Comparison of ENCODE assay signal across 31 cellular contexts in genomic region chr12:48875944-48876520, GRCh38. TPM values are rescaled to one million over a fixed set of nuclear protein-coding genes. Genes with fewer than 3 reads are reported as not detected.
"Had no signal": no experiment of that assay in that cellular context is flagged by ENCODE, and none has a peak within 500 bp of the region (broad histone marks: within the 10 kb centered on the region; RNA-seq: fewer than 3 reads in every experiment).

No MANE protein-coding gene starts in this region.

- H3K27me3 ChIP-seq: adrenal gland had no signal

- H3K4me1 ChIP-seq: adrenal gland, SJCRH30 had no signal

- H3K9me3 Mint-ChIP-seq: activated CD4-positive, alpha-beta memory T cell treated with anti-CD3 and anti-CD28 coated beads, Interleukin-2, amount 10 ng/mL, durations not matched to agents 7 days and 5 days; activated naive CD4-positive, alpha-beta T cell treated with anti-CD3 and anti-CD28 coated beads for 36 hours; activated naive CD4-positive, alpha-beta T cell treated with anti-CD3 and anti-CD28 coated beads, Interleukin-2, amount 50 U/mL, for 72 hours; activated T-cell treated with anti-CD3 and anti-CD28 coated beads, Interleukin-2, amount 50 U/mL, for 72 hours; activated T-helper 17 cell treated with anti-CD3 and anti-CD28 coated beads, Interleukin-2, amount 50 U/mL, for 72 hours had no signal

- H3K27ac Mint-ChIP-seq: activated CD4-positive, alpha-beta memory T cell treated with anti-CD3 and anti-CD28 coated beads, Interleukin-2, amount 10 ng/mL, durations not matched to agents 7 days and 5 days; activated naive CD4-positive, alpha-beta T cell treated with anti-CD3 and anti-CD28 coated beads for 36 hours; activated naive CD4-positive, alpha-beta T cell treated with anti-CD3 and anti-CD28 coated beads, Interleukin-2, amount 50 U/mL, for 72 hours; activated T-cell treated with anti-CD3 and anti-CD28 coated beads, Interleukin-2, amount 50 U/mL, for 72 hours; activated T-helper 17 cell treated with anti-CD3 and anti-CD28 coated beads, Interleukin-2, amount 50 U/mL, for 72 hours; brain had no signal

- H3K36me3 ChIP-seq: adrenal gland, SJCRH30, WERI-Rb-1 had no signal

- H3K4me3 ChIP-seq: adrenal gland, SJCRH30, SK-N-MC had no signal

- H3K9me3 ChIP-seq: adrenal gland, SJCRH30 had no signal

- H3K4me1 Mint-ChIP-seq: activated CD4-positive, alpha-beta memory T cell treated with anti-CD3 and anti-CD28 coated beads, Interleukin-2, amount 10 ng/mL, durations not matched to agents 7 days and 5 days; activated T-helper 17 cell treated with anti-CD3 and anti-CD28 coated beads, Interleukin-2, amount 50 U/mL, for 72 hours had no signal

- DNase-seq: activated CD4-positive, alpha-beta memory T cell treated with anti-CD3 and anti-CD28 coated beads, Interleukin-2, amount 10 ng/mL, durations not matched to agents 7 days and 5 days; activated CD4-positive, alpha-beta T cell treated with anti-CD3 and anti-CD28 coated beads for 1 hour; activated CD4-positive, alpha-beta T cell treated with anti-CD3 and anti-CD28 coated beads for 48 hours; activated CD4-positive, CD25-positive, alpha-beta regulatory T cell; activated effector memory CD4-positive, alpha-beta T cell treated with anti-CD3 and anti-CD28 coated beads, Interleukin-2, amount 50 U/mL, for 16 hours; activated naive CD4-positive, alpha-beta T cell treated with anti-CD3 and anti-CD28 coated beads for 36 hours; activated T-cell treated with anti-CD3 and anti-CD28 coated beads, Interleukin-2, amount 50 U/mL, for 1 hour; activated T-cell treated with anti-CD3 and anti-CD28 coated beads, Interleukin-2, amount 50 U/mL, for 72 hours; adrenal gland; anterior cingulate cortex; caudate nucleus; cerebellar nuclear complex; Kasumi-1; MM.1S; MV-4-11; NCI-H1092; NCI-H1436 treated with DMSO at 0.1 percent for 48 hours; NCI-H1694 treated with DMSO at 0.1 percent for 48 hours; NCI-H2029; NCI-H2171; NCI-H524; SHP77; SJCRH30; T1000; WERI-Rb-1 had no signal

- H3K4me3 Mint-ChIP-seq: activated CD4-positive, alpha-beta memory T cell treated with anti-CD3 and anti-CD28 coated beads, Interleukin-2, amount 10 ng/mL, durations not matched to agents 7 days and 5 days; activated naive CD4-positive, alpha-beta T cell treated with anti-CD3 and anti-CD28 coated beads for 36 hours; activated T-cell treated with anti-CD3 and anti-CD28 coated beads, Interleukin-2, amount 50 U/mL, for 72 hours; activated T-helper 17 cell treated with anti-CD3 and anti-CD28 coated beads, Interleukin-2, amount 50 U/mL, for 72 hours; brain had no signal

- ATAC-seq: activated naive CD4-positive, alpha-beta T cell treated with anti-CD3 and anti-CD28 coated beads, Interleukin-2, amount 50 U/mL, for 72 hours; activated T-cell treated with anti-CD3 and anti-CD28 coated beads, Interleukin-2, amount 50 U/mL, for 72 hours; activated T-helper 17 cell treated with anti-CD3 and anti-CD28 coated beads, Interleukin-2, amount 50 U/mL, for 72 hours; Panc1 had no signal

- H3K36me3 Mint-ChIP-seq: activated naive CD4-positive, alpha-beta T cell treated with anti-CD3 and anti-CD28 coated beads, Interleukin-2, amount 50 U/mL, for 72 hours; brain had no signal

RNA-seq across cellular contexts. Expression of gene RND1, which starts 10.4 kb away (rescaled TPM):
- total RNA-seq: RPMI7951 had no signal
